In genomic region chr7:55415173-55415778, GRCh38 we compare ENCODE assay signal across 8 cellular contexts. TPM values are rescaled to one million over a fixed set of nuclear protein-coding genes. Genes with fewer than 3 reads are reported as not detected.
DNase-seq lines count a peak whose midpoint lies in the region; ATAC-seq and TF ChIP-seq lines count a peak whose summit lies in the region.

No MANE protein-coding gene starts in this region.

- H3K27ac ChIP-seq in VCaP, result no peak overlapping the region

- H3K36me3 Mint-ChIP-seq in MCF 10A (ENCODE audit: insufficient read depth, unreplicated experiment), result peaks cover 7% of the 10 kb centered on the region

- H3K4me3 Mint-ChIP-seq in MCF 10A (ENCODE audit: unreplicated experiment), result no peak overlapping the region

- POLR2A ChIA-PET in MCF 10A (lab: Yijun Ruan, JAX), result interaction anchor here (1.0 to 1.5 kb wide), 3 partner anchors 127 to 133 kb away, joined by 3 to 7 read pairs (median 5); no protein-coding TSS in a partner anchor

- no TSS peak for BruUV-seq in MCF 10A (replicated peaks; lab: Mats Ljungman, UMichigan)

- ATAC-seq in GM18873 (IDR thresholded peaks at IDR 0.05; ENCODE audit: low FRiP score, unreplicated experiment) (peak; percentile 69), HG03095 (IDR thresholded peaks at IDR 0.05; ENCODE audit: unreplicated experiment) (peak; percentile 88)

- H3K27ac Mint-ChIP-seq in MCF 10A (ENCODE audit: low read depth, unreplicated experiment), result no peak overlapping the region

- H3K27me3 Mint-ChIP-seq in MCF 10A (ENCODE audit: insufficient read depth, unreplicated experiment), result no peaks in the 10 kb centered on the region

- peak; percentile 94 for TF ChIP-seq CTCF in VCaP (conservative IDR thresholded peaks at IDR 0.05)
- peak; percentile 77 for TF ChIP-seq CTCF in MCF 10A (IDR thresholded peaks at IDR 0.05; ENCODE audit: unreplicated experiment)

- no peaks in the 10 kb centered on the region for H3K9me3 Mint-ChIP-seq in MCF 10A (ENCODE audit: unreplicated experiment)

- DNase-seq in AML-193 (lab: John Stamatoyannopoulos, UW), result peak; percentile 61 to 64
- peak; percentile 84 for DNase-seq in NCI-H2196 (lab: John Stamatoyannopoulos, UW; ENCODE audit: unreplicated experiment)
- DNase-seq in MCF 10A (ENCODE audit: unreplicated experiment), result peak; percentile 81
- DNase-seq in islet precursor cell, result peak; percentile 84
- DNase-seq in stimulated activated CD4-positive, alpha-beta T cell treated with anti-CD3 and anti-CD28 coated beads, Interleukin-2, amount 100 ng/mL, for 4 hours (ENCODE audit: low read depth), result peak; percentile 74

- H3K4me1 Mint-ChIP-seq in MCF 10A (ENCODE audit: insufficient read depth, unreplicated experiment), result no peaks in the 10 kb centered on the region

- intact Hi-C loops in MCF 10A (cut with micrococcal nuclease), result loop anchor here (1.0 to 5.0 kb wide), 4 partner anchors 126 to 658 kb away; partner anchors contain the start of gene SEC61G

- CTCF ChIA-PET in MCF 10A (lab: Yijun Ruan, JAX), result interaction anchor here (0.5 to 6.9 kb wide), 45 partner anchors 8 to 1031 kb away, joined by 3 to 304 read pairs (median 4); no protein-coding TSS in a partner anchor

RNA-seq across cellular contexts. Expression of gene LANCL2, which starts 50.1 kb away (rescaled TPM):
- 9.6 and 14.3 TPM in 2 replicates for total RNA-seq in MCF 10A (2022)
